ENCODE assay signal across 8 cellular contexts in genomic region chr20:57710841-57711240, GRCh38. TPM values are rescaled to one million over a fixed set of nuclear protein-coding genes. Genes with fewer than 3 reads are reported as not detected.
DNase-seq lines count a peak whose midpoint lies in the region; ATAC-seq and TF ChIP-seq lines count a peak whose summit lies in the region.

No MANE protein-coding gene starts in this region.

- peak overlapping the region; percentile 89 for H3K4me2 ChIP-seq in PC-9

- peaks cover 72% of the 10 kb centered on the region for H3K79me2 ChIP-seq in PC-9 (ENCODE audit: low read depth)

- no peak for TF ChIP-seq CTCF in PC-9 (conservative IDR thresholded peaks at IDR 0.05)
- TF ChIP-seq CTCF in progenitor cell of endocrine pancreas (IDR thresholded peaks at IDR 0.05; ENCODE audit: unreplicated experiment), result no peak

- H3K4me3 ChIP-seq in CD4-positive, alpha-beta memory T cell (ENCODE audit: low read length in 2 of 2), result peak overlapping the region in 1 of 2 donors; percentile 87
- peak overlapping the region; percentile 89 for H3K4me3 ChIP-seq in PC-9

- H3K4me1 Mint-ChIP-seq in CD4-positive, alpha-beta memory T cell, result peaks cover 16 to 47% (median 27%) of the 10 kb centered on the region in 4 donors
- H3K4me1 Mint-ChIP-seq in progenitor cell of endocrine pancreas (ENCODE audit: low read depth), result peaks cover 45% of the 10 kb centered on the region

- peaks cover 3 to 10% of the 10 kb centered on the region in 2 donors for H3K27me3 Mint-ChIP-seq in CD4-positive, alpha-beta memory T cell
- H3K27me3 Mint-ChIP-seq in progenitor cell of endocrine pancreas, result peaks cover 21% of the 10 kb centered on the region

- peaks cover 23% of the 10 kb centered on the region; the same call in 1 of the 2 replicates for H3F3A ChIP-seq in PC-9 (ENCODE audit: insufficient read depth, low read depth)

- no peaks in the 10 kb centered on the region for H3K9me2 ChIP-seq in PC-9 (ENCODE audit: insufficient read depth)

- no peak for ATAC-seq in HG03354 (IDR thresholded peaks at IDR 0.05; ENCODE audit: poor library complexity, severe bottlenecking, unreplicated experiment)

- no peaks in the 10 kb centered on the region for H3K27me3 ChIP-seq in CD4-positive, alpha-beta memory T cell (ENCODE audit: insufficient read depth, low read length)
- H3K27me3 ChIP-seq in PC-9 (ENCODE audit: insufficient read depth, low read depth), result no peaks in the 10 kb centered on the region

- POLR2A ChIA-PET in CD4-positive, alpha-beta memory T cell (lab: Charles Lee; ENCODE audit: partially characterized antibody), result interaction anchor here (1.3 to 5.1 kb wide), 7 partner anchors 8 to 319 kb away, joined by 3 to 47 read pairs (median 5); partner anchors contain the start of gene ZBP1
- POLR2A ChIA-PET in PC-9 (lab: Charles Lee; ENCODE audit: unreplicated experiment), result interaction anchor here (0.5 to 2.5 kb wide), 13 partner anchors 8 to 525 kb away, joined by 3 to 25 read pairs (median 4); no protein-coding TSS in a partner anchor

- H4K20me1 ChIP-seq in PC-9 (ENCODE audit: insufficient read depth), result peaks cover 30% of the 10 kb centered on the region

- peak overlapping the region; percentile 86; the same call in 1 of the 2 replicates for H2AFZ ChIP-seq in PC-9

- DNase-seq in CD4-positive, alpha-beta memory T cell, result no peak
- DNase-seq in PC-9, result no peak
- DNase-seq in epithelial cell of prostate (ENCODE audit: low read depth, low spot score), result no peak
- DNase-seq in progenitor cell of endocrine pancreas (ENCODE audit: low spot score, unreplicated experiment), result no peak
- no peak for DNase-seq in Kasumi-1 (lab: John Stamatoyannopoulos, UW)
- no peak for DNase-seq in activated gamma-delta T cell (lab: John Stamatoyannopoulos, UW)
- DNase-seq in stimulated activated CD4-positive, alpha-beta T cell treated with anti-CD3 and anti-CD28 coated beads, Interleukin-2, amount 100 ng/mL, for 24 hours, result no peak

- no TSS peak for BruUV-seq in PC-9 (replicated peaks; lab: Mats Ljungman, UMichigan)

- H3K27ac ChIP-seq in CD4-positive, alpha-beta memory T cell (ENCODE audit: low read depth, low read length), result peak overlapping the region; percentile 67
- peak overlapping the region; percentile 77 for H3K27ac ChIP-seq in PC-9
- H3K27ac ChIP-seq in epithelial cell of prostate, result peak overlapping the region; percentile 99

- H3K36me3 Mint-ChIP-seq in CD4-positive, alpha-beta memory T cell, result peaks cover 0 to 10% of the 10 kb centered on the region in 2 donors
- no peaks in the 10 kb centered on the region for H3K36me3 Mint-ChIP-seq in progenitor cell of endocrine pancreas (ENCODE audit: insufficient read depth)

- H3K4me3 Mint-ChIP-seq in CD4-positive, alpha-beta memory T cell, result peak overlapping the region; percentile 87 to 94 (median 88)
- peak overlapping the region; percentile 86 for H3K4me3 Mint-ChIP-seq in progenitor cell of endocrine pancreas (ENCODE audit: low read depth)

- H3K27ac Mint-ChIP-seq in CD4-positive, alpha-beta memory T cell, result peak overlapping the region; percentile 92 to 97 (median 94)
- peak overlapping the region; percentile 89 for H3K27ac Mint-ChIP-seq in progenitor cell of endocrine pancreas

- no peaks in the 10 kb centered on the region for H3K9me3 ChIP-seq in CD4-positive, alpha-beta memory T cell (ENCODE audit: control insufficient read depth in 1 of 2, low read length in 2 of 2)
- H3K9me3 ChIP-seq in PC-9 (ENCODE audit: insufficient read depth, low read depth), result no peaks in the 10 kb centered on the region

- intact Hi-C loops in CD4-positive, alpha-beta memory T cell (cut with micrococcal nuclease), result loop anchor here (1.0 to 10.0 kb wide), 5 partner anchors 7 to 1356 kb away; partner anchors contain the start of genes FAM210B, RAB22A and RBM38
- intact Hi-C loops in PC-9 (cut with micrococcal nuclease; ENCODE audit: unreplicated experiment), result loop anchor here (1.0 to 2.0 kb wide), 5 partner anchors 18 to 376 kb away; no protein-coding TSS in a partner anchor

- H3K4me1 ChIP-seq in CD4-positive, alpha-beta memory T cell (ENCODE audit: insufficient read depth, low read length), result peaks cover 17% of the 10 kb centered on the region
- H3K4me1 ChIP-seq in PC-9 (replicated peaks; ENCODE audit: insufficient read depth), result peaks cover 52% of the 10 kb centered on the region

- H3K9me3 Mint-ChIP-seq in CD4-positive, alpha-beta memory T cell, result peaks cover 0 to 4% (median 0%) of the 10 kb centered on the region in 8 donors
- no peaks in the 10 kb centered on the region for H3K9me3 Mint-ChIP-seq in progenitor cell of endocrine pancreas (ENCODE audit: low read depth)

- CTCF ChIA-PET in CD4-positive, alpha-beta memory T cell (lab: Charles Lee; ENCODE audit: partially characterized antibody), result interaction anchor here (1.0 to 2.4 kb wide), 5 partner anchors 9 to 471 kb away, joined by 3 to 11 read pairs (median 4); partner anchors contain the start of gene ZBP1
- CTCF ChIA-PET in PC-9 (lab: Charles Lee), result interaction anchor here (0.9 to 2.2 kb wide), 3 partner anchors 13 to 88 kb away, joined by 7 read pairs; no protein-coding TSS in a partner anchor

- no peaks in the 10 kb centered on the region for H3K36me3 ChIP-seq in CD4-positive, alpha-beta memory T cell (ENCODE audit: insufficient read depth, low read length)
- H3K36me3 ChIP-seq in PC-9 (ENCODE audit: low read depth), result peaks cover 25% of the 10 kb centered on the region

RNA-seq across cellular contexts. Expression of gene PMEPA1, which starts 1.0 kb away (rescaled TPM):
- total RNA-seq in CD4-positive, alpha-beta memory T cell, result 1 to 10 TPM; 8.1 to 8.9 TPM
- 1 to 10 TPM; 1.2 to 2.9 TPM for polyA plus RNA-seq in CD4-positive, alpha-beta memory T cell
- total RNA-seq in PC-9 (2021), result 163 and 177 TPM in 2 replicates
- total RNA-seq in progenitor cell of endocrine pancreas, result 9.1 and 9.2 TPM in 2 replicates

Comparison
In these comparisons a context has a peak if more than half of its experiments do, and no peak if none do; other contexts are left out.
1. RNA of gene PMEPA1, which starts 1.0 kb away (total RNA-seq): 163 to 177 TPM in PC-9; 9.1 to 9.2 TPM in progenitor cell of endocrine pancreas and 8.1 to 8.9 TPM in CD4-positive, alpha-beta memory T cell; every median in the first group is over 10 times any median in the second.
2. Peak in every context shown above with its lines, with median percentiles within 50 percentile points of each other: H3K27ac ChIP-seq.